ENCODE assay signal across 15 cellular contexts in the genomic region with DNA sequence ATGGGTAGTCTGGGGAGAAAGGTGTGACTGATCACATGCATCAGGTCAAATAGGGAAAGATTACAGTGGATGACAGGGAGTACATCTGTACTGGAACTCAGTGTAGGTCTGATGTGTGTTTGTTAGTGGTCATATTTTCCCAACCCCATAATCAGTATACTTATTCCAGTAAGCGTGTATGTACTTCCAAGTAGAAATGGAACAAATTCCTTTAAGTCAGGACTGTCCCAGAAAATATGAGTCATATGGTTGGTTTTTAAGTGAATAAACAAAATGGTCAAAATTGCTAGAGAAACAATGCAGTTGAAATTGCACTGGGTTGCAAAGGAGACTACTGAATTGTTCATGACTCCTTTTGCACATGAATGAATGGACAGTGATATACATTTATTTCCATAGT.
"Had no signal": no experiment of that assay in that cellular context is flagged by ENCODE, and none has a peak within 500 bp of the region (broad histone marks: within the 10 kb centered on the region; RNA-seq: fewer than 3 reads in every experiment).

No MANE protein-coding gene starts in this region.

- H3K4me3 Mint-ChIP-seq: activated CD4-positive, alpha-beta T cell treated with anti-CD3 and anti-CD28 coated beads for 36 hours; activated CD8-positive, alpha-beta T cell treated with anti-CD3 and anti-CD28 coated beads, Interleukin-2, amount 10 ng/mL, durations not matched to agents 7 days and 5 days; activated naive CD8-positive, alpha-beta T cell treated with anti-CD3 and anti-CD28 coated beads for 36 hours; natural killer cell; T-helper 1 cell treated with Interleukin-12 subunit alpha and Interleukin-12 subunit beta and Interleukin-4 antibody, amounts not matched to agents 30 μg/mL and 1 μg/mL, for 36 hours had no signal

- H3K27ac Mint-ChIP-seq: activated CD4-positive, alpha-beta T cell treated with anti-CD3 and anti-CD28 coated beads for 36 hours; activated CD8-positive, alpha-beta T cell treated with anti-CD3 and anti-CD28 coated beads, Interleukin-2, amount 10 ng/mL, durations not matched to agents 7 days and 5 days; activated naive CD8-positive, alpha-beta T cell treated with anti-CD3 and anti-CD28 coated beads for 36 hours; natural killer cell; T-helper 1 cell treated with Interleukin-12 subunit alpha and Interleukin-12 subunit beta and Interleukin-4 antibody, amounts not matched to agents 30 μg/mL and 1 μg/mL, for 36 hours had no signal

- H3K4me1 Mint-ChIP-seq: activated CD4-positive, alpha-beta T cell treated with anti-CD3 and anti-CD28 coated beads for 36 hours; activated naive CD8-positive, alpha-beta T cell treated with anti-CD3 and anti-CD28 coated beads for 36 hours; natural killer cell had no signal

- H3K27ac ChIP-seq: foreskin keratinocyte, tibial artery had no signal

- H3K9me3 Mint-ChIP-seq: activated naive CD8-positive, alpha-beta T cell treated with anti-CD3 and anti-CD28 coated beads for 36 hours; T-helper 1 cell treated with Interleukin-12 subunit alpha and Interleukin-12 subunit beta and Interleukin-4 antibody, amounts not matched to agents 30 μg/mL and 1 μg/mL, for 36 hours had no signal

- DNase-seq: activated CD4-positive, alpha-beta T cell treated with anti-CD3 and anti-CD28 coated beads for 36 hours; activated CD8-positive, alpha-beta memory T cell treated with anti-CD3 and anti-CD28 coated beads, Interleukin-2, amount 50 U/mL, for 48 hours; activated CD8-positive, alpha-beta T cell treated with anti-CD3 and anti-CD28 coated beads, Interleukin-2, amount 10 ng/mL, durations not matched to agents 7 days and 5 days; activated naive CD8-positive, alpha-beta T cell treated with anti-CD3 and anti-CD28 coated beads for 36 hours; anterior cingulate cortex; foreskin keratinocyte; kidney glomerular epithelial cell; mesendoderm; natural killer cell; posterior cingulate gyrus; stimulated activated CD4-positive, alpha-beta T cell treated with anti-CD3 and anti-CD28 coated beads, Interleukin-15, amount 100 ng/mL, for 24 hours; stimulated activated CD4-positive, alpha-beta T cell treated with anti-CD3 and anti-CD28 coated beads, Interleukin-4, amount 100 ng/mL, for 24 hours; stimulated activated naive CD4-positive, alpha-beta T cell; tibial artery had no signal

- H3K27me3 ChIP-seq: foreskin keratinocyte, tibial artery had no signal

- H3K36me3 ChIP-seq: tibial artery had no signal

- ATAC-seq: activated CD4-positive, alpha-beta T cell treated with anti-CD3 and anti-CD28 coated beads for 36 hours; activated CD8-positive, alpha-beta T cell treated with anti-CD3 and anti-CD28 coated beads, Interleukin-2, amount 10 ng/mL, durations not matched to agents 7 days and 5 days; foreskin keratinocyte had no signal

- H3K27me3 Mint-ChIP-seq: activated CD4-positive, alpha-beta T cell treated with anti-CD3 and anti-CD28 coated beads for 36 hours had no signal

- H3K9me3 ChIP-seq: tibial artery had no signal

- H3K4me1 ChIP-seq: foreskin keratinocyte, tibial artery had no signal

- H3K36me3 Mint-ChIP-seq: activated naive CD8-positive, alpha-beta T cell treated with anti-CD3 and anti-CD28 coated beads for 36 hours; natural killer cell had no signal

- H3K4me3 ChIP-seq: tibial artery had no signal
